In genomic region chr3:147680820-147681488, GRCh38 we compare ENCODE assay signal across 1 cellular context.
TF ChIP-seq lines count a peak whose summit lies in the region.

No MANE protein-coding gene starts in this region.

TF ChIP-seq in WTC11, 78 proteins besides CTCF, POLR2A, EP300 and RAD21 (continued from another document):
- no peak for TF ChIP-seq ZNF512 (CRISPR knock-in tag; IDR thresholded peaks at IDR 0.05; ENCODE audit: borderline replicate concordance)
